11 cellular contexts compared by ENCODE assay signal in genomic region chr19:33622505-33622808, GRCh38. TPM values are rescaled to one million over a fixed set of nuclear protein-coding genes. Genes with fewer than 3 reads are reported as not detected.
A peak's percentile ranks its signal among the peaks of the same experiment; 100 is the strongest.
DNase-seq lines count a peak whose midpoint lies in the region; ATAC-seq and TF ChIP-seq lines count a peak whose summit lies in the region.
"Had no signal": no experiment of that assay in that cellular context is flagged by ENCODE, and none has a peak within 500 bp of the region (broad histone marks: within the 10 kb centered on the region; RNA-seq: fewer than 3 reads in every experiment).

No MANE protein-coding gene starts in this region.

- H3K27ac Mint-ChIP-seq in activated T-cell treated with anti-CD3 and anti-CD28 coated beads, Interleukin-2, amount 50 U/mL, for 72 hours: no peak overlapping the region
- H3K27ac Mint-ChIP-seq in HFFc6: no peak overlapping the region

- H3K4me1 Mint-ChIP-seq in activated T-cell treated with anti-CD3 and anti-CD28 coated beads, Interleukin-2, amount 50 U/mL, for 72 hours (ENCODE audit: low read depth): peaks cover under 1% of the 10 kb centered on the region
- H3K4me1 Mint-ChIP-seq in HFFc6 (ENCODE audit: low read depth): no peaks in the 10 kb centered on the region
- H3K4me1 Mint-ChIP-seq: central memory CD8-positive, alpha-beta T cell had no signal

- TF ChIP-seq POLR2A in body of pancreas (IDR thresholded peaks at IDR 0.05): no peak
- no peak for TF ChIP-seq POLR2A in suprapubic skin (IDR thresholded peaks at IDR 0.05)

- H3K4me1 ChIP-seq in body of pancreas (peaks cover 20% of the 10 kb centered on the region), suprapubic skin (peaks cover 22% of the 10 kb centered on the region)

- H3K27me3 ChIP-seq in body of pancreas: peaks cover 0 to 7% of the 10 kb centered on the region in 2 donors
- peaks cover 94% of the 10 kb centered on the region for H3K27me3 ChIP-seq in suprapubic skin

- H3K4me3 Mint-ChIP-seq in activated T-cell treated with anti-CD3 and anti-CD28 coated beads, Interleukin-2, amount 50 U/mL, for 72 hours: peak overlapping the region in 1 of 2 donors; percentile 37
- H3K4me3 Mint-ChIP-seq in HFFc6: no peak overlapping the region
- H3K4me3 Mint-ChIP-seq: central memory CD8-positive, alpha-beta T cell had no signal

- H3K27ac ChIP-seq in body of pancreas: no peak overlapping the region
- H3K27ac ChIP-seq in suprapubic skin: no peak overlapping the region

- TF ChIP-seq EP300 in suprapubic skin (IDR thresholded peaks at IDR 0.05): no peak

- peaks cover 54% of the 10 kb centered on the region for H3K27me3 Mint-ChIP-seq in activated T-cell treated with anti-CD3 and anti-CD28 coated beads, Interleukin-2, amount 50 U/mL, for 72 hours (ENCODE audit: low read depth)
- peaks cover 26% of the 10 kb centered on the region for H3K27me3 Mint-ChIP-seq in HFFc6 (ENCODE audit: insufficient read depth)

- H3K4me3 ChIP-seq in body of pancreas: no peak overlapping the region
- peak overlapping the region; percentile 56 for H3K4me3 ChIP-seq in suprapubic skin

- intact Hi-C loops in body of pancreas (cut with DNase I): no loop called here

- DNase-seq in NCI-H1417 (lab: John Stamatoyannopoulos, UW) (peak in 2 of 3 experiments; percentile 64 to 75), NCI-H1417 treated with DMSO at 0.1 percent for 48 hours (lab: John Stamatoyannopoulos, UW) (no peak), body of pancreas (peak in 1 of 4 donors; percentile 8), left kidney (ENCODE audit: low read depth, low spot score) (peak; percentile 43), suprapubic skin (ENCODE audit: low spot score in 2 of 2) (no peak), SIG-M5 (lab: John Stamatoyannopoulos, UW) (no peak), HFFc6 (no peak)
- no peak for DNase-seq in activated T-cell treated with anti-CD3 and anti-CD28 coated beads, Interleukin-2, amount 50 U/mL, for 72 hours

- no peaks in the 10 kb centered on the region for H3K9me3 Mint-ChIP-seq in activated T-cell treated with anti-CD3 and anti-CD28 coated beads, Interleukin-2, amount 50 U/mL, for 72 hours
- H3K9me3 Mint-ChIP-seq in HFFc6: no peaks in the 10 kb centered on the region
- H3K9me3 Mint-ChIP-seq: central memory CD8-positive, alpha-beta T cell had no signal

- peak; percentile 36 for ATAC-seq in body of pancreas
- no peak for ATAC-seq in activated T-cell treated with anti-CD3 and anti-CD28 coated beads, Interleukin-2, amount 50 U/mL, for 72 hours (replicated peaks in 1 of 2)

- WGBS in body of pancreas, 2 donors: 1% methylated on average over 35 of the region's 35 CpGs; no CpG with 5 or more reads in 1 of the 2 donors
- 3% methylated on average over 12 of the region's 35 CpGs for WGBS in suprapubic skin

- H3K36me3 ChIP-seq in body of pancreas (replicated peaks in 1 of 2; ENCODE audit: insufficient read depth in 1 of 2, low read depth in 2 of 2) (no peaks in the 10 kb centered on the region), suprapubic skin (no peaks in the 10 kb centered on the region)

- no peak for TF ChIP-seq CTCF in body of pancreas (IDR thresholded peaks at IDR 0.05)
- TF ChIP-seq CTCF in suprapubic skin (IDR thresholded peaks at IDR 0.05): no peak
- no peak for TF ChIP-seq CTCF in HFFc6 (IDR thresholded peaks at IDR 0.05)

- H3K9me3 ChIP-seq in body of pancreas (no peaks in the 10 kb centered on the region), suprapubic skin (no peaks in the 10 kb centered on the region)

- H3K36me3 Mint-ChIP-seq in activated T-cell treated with anti-CD3 and anti-CD28 coated beads, Interleukin-2, amount 50 U/mL, for 72 hours (ENCODE audit: insufficient read depth in 2 of 2): no peaks in the 10 kb centered on the region
- H3K36me3 Mint-ChIP-seq in HFFc6 (ENCODE audit: low read depth): no peaks in the 10 kb centered on the region

RNA-seq across cellular contexts. Expression of gene CHST8, which starts 0.7 kb away (rescaled TPM):
- total RNA-seq in body of pancreas (under 1 TPM in 1 of 2 donors, not detected in 1; 0.26 TPM), suprapubic skin (under 1 TPM in 1 of 4 donors, not detected in 3; 0.36 TPM)
- not detected for total RNA-seq in activated T-cell treated with anti-CD3 and anti-CD28 coated beads, Interleukin-2, amount 50 U/mL, for 72 hours
- total RNA-seq in HFFc6 (2021; fragmentation: NEBNext Ultra II Directional; extraction: Animal tissue kit (Norgen Biotek cat#: 25700)): not detected
- total RNA-seq: A172, kidney epithelial cell had no signal

Comparison
In these comparisons a context has a peak if more than half of its experiments do, and no peak if none do; other contexts are left out.
1. DNase-seq: peak in NCI-H1417 (2 of 3) and left kidney (single experiment); none in NCI-H1417 treated with DMSO at 0.1 percent for 48 hours (single experiment), suprapubic skin (0 of 2), activated T-cell treated with anti-CD3 and anti-CD28 coated beads, Interleukin-2, amount 50 U/mL, for 72 hours (0 of 2), SIG-M5 (single experiment) and HFFc6 (single experiment).